11 cellular contexts compared by ENCODE assay signal in genomic region chr1:56255516-56256181, GRCh38.
DNase-seq lines count a peak whose midpoint lies in the region; ATAC-seq and TF ChIP-seq lines count a peak whose summit lies in the region.
"Had no signal": no experiment of that assay in that cellular context is flagged by ENCODE, and none has a peak within 500 bp of the region (broad histone marks: within the 10 kb centered on the region; RNA-seq: fewer than 3 reads in every experiment).

No MANE protein-coding gene starts in this region.

- H3K9me3 Mint-ChIP-seq in WTC11 (peaks cover 10% of the 10 kb centered on the region), T-cell (peaks cover 0 to 5% (median 0%) of the 10 kb centered on the region in 3 donors)

- CTCF ChIA-PET in WTC11 (lab: Charles Lee) (no interaction called here), T-cell (lab: Charles Lee) (no interaction called here)

- intact Hi-C loops in heart left ventricle (cut with DNase I) = loop anchor here in 2 of 10 donors (5.0 to 10.0 kb wide), 2 partner anchors 319 to 322 kb away; partner anchors contain the start of gene PLPP3 (in 2 of the 2)
- intact Hi-C loops in psoas muscle (cut with DNase I) = loop anchor here in 1 of 2 donors (2.0 to 10.0 kb wide), 7 partner anchors 53 to 551 kb away; partner anchors contain the start of gene PLPP3

- H3K36me3 Mint-ChIP-seq in WTC11 (peaks cover 1% of the 10 kb centered on the region; the same call in 1 of the 2 replicates), T-cell (no peaks in the 10 kb centered on the region)

- H3K4me1 ChIP-seq in heart left ventricle = peaks cover 0 to 49% (median 25%) of the 10 kb centered on the region in 12 donors
- H3K4me1 ChIP-seq in psoas muscle = peaks cover 42% of the 10 kb centered on the region

- POLR2A ChIA-PET in WTC11 (lab: Charles Lee) (no interaction called here), T-cell (lab: Charles Lee) (no interaction called here)

- H3K27me3 Mint-ChIP-seq in WTC11 (ENCODE audit: low read depth) (no peaks in the 10 kb centered on the region), T-cell (peaks cover 1 to 4% of the 10 kb centered on the region in 2 donors)

- H3K4me1 Mint-ChIP-seq in WTC11 (peaks cover 11% of the 10 kb centered on the region), T-cell (no peaks in the 10 kb centered on the region)

- DNase-seq in AG09319 (ENCODE audit: extremely low read depth, low read depth) (peak; percentile 83), WTC11 (ENCODE audit: low spot score) (no peak), heart left ventricle (peak; percentile 60 to 86 (median 74)), psoas muscle (peak; percentile 88 to 93), T-cell (no peak), HUDEP-2 (lab: John Stamatoyannopoulos, UW; ENCODE audit: unreplicated experiment in 76 of 76) (no peak), DMS114 treated with DMSO at 0.1 percent for 48 hours (lab: John Stamatoyannopoulos, UW; ENCODE audit: unreplicated experiment) (no peak)
- DNase-seq: anterior cingulate cortex; stimulated activated CD4-positive, alpha-beta T cell treated with anti-CD3 and anti-CD28 coated beads, Interleukin-2, amount 100 ng/mL, for 24 hours had no signal

- H3K36me3 ChIP-seq in heart left ventricle (no peaks in the 10 kb centered on the region), psoas muscle (ENCODE audit: insufficient read depth in 1 of 2, low read depth in 1 of 2) (no peaks in the 10 kb centered on the region)

- ATAC-seq in WTC11 (no peak), heart left ventricle (peak; percentile 87 to 94 (median 92)), psoas muscle (peak; percentile 54 to 89 (median 86)), T-cell (replicated peaks in 1 of 4) (no peak), HG02852 (IDR thresholded peaks at IDR 0.05; ENCODE audit: unreplicated experiment) (no peak)

- no peak for TF ChIP-seq CTCF in AG09319 (IDR thresholded peaks at IDR 0.05; ENCODE audit: low read depth, low read length)
- TF ChIP-seq CTCF in WTC11 (IDR thresholded peaks at IDR 0.05) = no peak
- TF ChIP-seq CTCF in heart left ventricle (IDR thresholded peaks at IDR 0.05) = no peak
- no peak for TF ChIP-seq CTCF in psoas muscle (IDR thresholded peaks at IDR 0.05)

- H3K27me3 ChIP-seq in heart left ventricle = no peaks in the 10 kb centered on the region
- H3K27me3 ChIP-seq in psoas muscle (ENCODE audit: insufficient read depth in 3 of 3, low read length in 2 of 3) = no peaks in the 10 kb centered on the region

- peak overlapping the region in 10 of 12 donors; percentile 7 to 44 (median 19) for H3K27ac ChIP-seq in heart left ventricle
- H3K27ac ChIP-seq in psoas muscle = peak overlapping the region; percentile 60
- H3K27ac ChIP-seq: HL-60 had no signal

- H3K27ac Mint-ChIP-seq in WTC11 (peak overlapping the region; percentile 38; the same call in 1 of the 2 replicates), T-cell (no peak overlapping the region)

- no peak for TF ChIP-seq POLR2A in heart left ventricle (IDR thresholded peaks at IDR 0.05)

- H3K4me3 Mint-ChIP-seq in WTC11 (no peak overlapping the region), T-cell (no peak overlapping the region)

- H3K9me3 ChIP-seq in heart left ventricle = peaks cover 0 to 9% (median 5%) of the 10 kb centered on the region in 12 donors
- peaks cover 8% of the 10 kb centered on the region for H3K9me3 ChIP-seq in psoas muscle

- H3K4me3 ChIP-seq in heart left ventricle (no peak overlapping the region), psoas muscle (no peak overlapping the region)

- WGBS in heart left ventricle, 4 donors = 62 to 80% (median 75%) methylated on average over 5 of the region's 5 CpGs
- 23 to 46% (median 26%) methylated on average over 5 of the region's 5 CpGs for WGBS in psoas muscle, 3 donors

TF ChIP-seq in WTC11, 78 proteins besides CTCF, POLR2A, EP300 and RAD21:
- no peak for TF ChIP-seq PRRX2 (CRISPR knock-in tag; IDR thresholded peaks at IDR 0.05)
- TF ChIP-seq ZNF121 (CRISPR knock-in tag; IDR thresholded peaks at IDR 0.05) = no peak
- TF ChIP-seq, protein P1, sequence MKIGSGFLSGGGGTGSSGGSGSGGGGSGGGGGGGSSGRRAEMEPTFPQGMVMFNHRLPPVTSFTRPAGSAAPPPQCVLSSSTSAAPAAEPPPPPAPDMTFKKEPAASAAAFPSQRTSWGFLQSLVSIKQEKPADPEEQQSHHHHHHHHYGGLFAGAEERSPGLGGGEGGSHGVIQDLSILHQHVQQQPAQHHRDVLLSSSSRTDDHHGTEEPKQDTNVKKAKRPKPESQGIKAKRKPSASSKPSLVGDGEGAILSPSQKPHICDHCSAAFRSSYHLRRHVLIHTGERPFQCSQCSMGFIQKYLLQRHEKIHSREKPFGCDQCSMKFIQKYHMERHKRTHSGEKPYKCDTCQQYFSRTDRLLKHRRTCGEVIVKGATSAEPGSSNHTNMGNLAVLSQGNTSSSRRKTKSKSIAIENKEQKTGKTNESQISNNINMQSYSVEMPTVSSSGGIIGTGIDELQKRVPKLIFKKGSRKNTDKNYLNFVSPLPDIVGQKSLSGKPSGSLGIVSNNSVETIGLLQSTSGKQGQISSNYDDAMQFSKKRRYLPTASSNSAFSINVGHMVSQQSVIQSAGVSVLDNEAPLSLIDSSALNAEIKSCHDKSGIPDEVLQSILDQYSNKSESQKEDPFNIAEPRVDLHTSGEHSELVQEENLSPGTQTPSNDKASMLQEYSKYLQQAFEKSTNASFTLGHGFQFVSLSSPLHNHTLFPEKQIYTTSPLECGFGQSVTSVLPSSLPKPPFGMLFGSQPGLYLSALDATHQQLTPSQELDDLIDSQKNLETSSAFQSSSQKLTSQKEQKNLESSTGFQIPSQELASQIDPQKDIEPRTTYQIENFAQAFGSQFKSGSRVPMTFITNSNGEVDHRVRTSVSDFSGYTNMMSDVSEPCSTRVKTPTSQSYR (CRISPR knock-in tag; IDR thresholded peaks at IDR 0.05) = no peak
- no peak for TF ChIP-seq FOXP1 (CRISPR knock-in tag; IDR thresholded peaks at IDR 0.05; ENCODE audit: borderline replicate concordance)
- no peak for TF ChIP-seq HMGA2 (CRISPR knock-in tag; IDR thresholded peaks at IDR 0.05)
- no peak for TF ChIP-seq FOXP4 (CRISPR knock-in tag; IDR thresholded peaks at IDR 0.05)
- TF ChIP-seq RELA (CRISPR knock-in tag; IDR thresholded peaks at IDR 0.05; ENCODE audit: borderline replicate concordance) = no peak
- no peak for TF ChIP-seq OVOL2 (CRISPR knock-in tag; IDR thresholded peaks at IDR 0.05; ENCODE audit: borderline replicate concordance)
- no peak for TF ChIP-seq NFE2L1 (CRISPR knock-in tag; IDR thresholded peaks at IDR 0.05)
- TF ChIP-seq E2F4 (CRISPR knock-in tag; IDR thresholded peaks at IDR 0.05; ENCODE audit: borderline replicate concordance, low read depth) = no peak
- no peak for TF ChIP-seq E2F1 (CRISPR knock-in tag; IDR thresholded peaks at IDR 0.05)

Comparison
In these comparisons a context has a peak if more than half of its experiments do, and no peak if none do; other contexts are left out.
1. DNase-seq: peak in AG09319 (single experiment), heart left ventricle (5 of 5) and psoas muscle (2 of 2); none in WTC11 (single experiment), T-cell (0 of 34), HUDEP-2 (0 of 76) and DMS114 treated with DMSO at 0.1 percent for 48 hours (single experiment).
2. ATAC-seq: peak in heart left ventricle (4 of 4) and psoas muscle (4 of 4); none in WTC11 (single experiment), T-cell (0 of 4) and HG02852 (single experiment).